Comparison of ENCODE assay signal across 19 cellular contexts in the genomic region with DNA sequence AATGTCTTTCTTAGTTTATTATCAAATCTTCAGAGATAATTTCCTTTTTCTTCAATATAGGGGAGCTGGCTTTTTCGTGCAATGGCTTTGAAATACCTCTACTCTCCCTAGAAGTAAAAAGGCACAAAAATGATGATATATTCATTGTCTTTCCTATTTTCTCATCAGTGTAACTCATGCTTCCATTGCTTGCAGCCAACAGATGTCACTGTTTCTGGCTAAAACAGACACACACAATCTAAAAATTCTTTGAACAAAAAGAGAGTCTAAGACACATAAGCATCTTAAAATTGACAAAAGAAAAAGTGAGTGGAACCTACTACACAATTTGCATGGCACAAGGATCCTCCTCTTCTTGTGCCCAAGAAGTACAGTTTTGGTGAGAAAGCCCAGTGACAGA.
A peak's percentile ranks its signal among the peaks of the same experiment; 100 is the strongest.
DNase-seq lines count a peak whose midpoint lies in the region; ATAC-seq, FAIRE-seq and TF ChIP-seq lines count a peak whose summit lies in the region.
"Had no signal": no experiment of that assay in that cellular context is flagged by ENCODE, and none has a peak within 500 bp of the region (broad histone marks: within the 10 kb centered on the region; RNA-seq: fewer than 3 reads in every experiment).

No MANE protein-coding gene starts in this region.

- H3K4me2 ChIP-seq in A549 (no peak overlapping the region), PC-3 (ENCODE audit: low read length) (no peak overlapping the region), neural cell (ENCODE audit: low read length) (no peak overlapping the region), Karpas-422 (ENCODE audit: low read depth, low read length, poor library complexity, severe bottlenecking) (no peak overlapping the region)

- H3K4me3 ChIP-seq in A549 = no peak overlapping the region
- H3K4me3 ChIP-seq in PC-3 (ENCODE audit: low read length) = no peak overlapping the region
- no peak overlapping the region for H3K4me3 ChIP-seq in neural cell (ENCODE audit: low read length)
- H3K4me3 ChIP-seq in Karpas-422 (ENCODE audit: low read length) = no peak overlapping the region

- H3K27me3 ChIP-seq in PC-3 (ENCODE audit: low read length) = peaks cover 52% of the 10 kb centered on the region; the same call in 1 of the 2 replicates
- H3K27me3 ChIP-seq in neural cell (ENCODE audit: insufficient read depth, low read depth, low read length) = no peaks in the 10 kb centered on the region
- H3K27me3 ChIP-seq in Karpas-422 (ENCODE audit: low read length) = no peaks in the 10 kb centered on the region

- POLR2A ChIA-PET in A549 (lab: Yijun Ruan, JAX) = no interaction called here
- POLR2A ChIA-PET in PC-3 (lab: Charles Lee; ENCODE audit: unreplicated experiment) = no interaction called here

- H3K27ac Mint-ChIP-seq in activated naive CD4-positive, alpha-beta T cell treated with anti-CD3 and anti-CD28 coated beads, Interleukin-2, amount 50 U/mL, for 72 hours = no peak overlapping the region
- H3K27ac Mint-ChIP-seq: CD8-positive, alpha-beta memory T cell; T-cell had no signal

- H3F3A ChIP-seq in PC-3 (ENCODE audit: low read length, unreplicated experiment) (no peaks in the 10 kb centered on the region), neural cell (ENCODE audit: insufficient read depth, low read length, poor library complexity, severe bottlenecking) (no peaks in the 10 kb centered on the region)

- intact Hi-C loops in PC-3 (cut with micrococcal nuclease) = no loop called here

- H3K4me1 ChIP-seq in A549 = no peaks in the 10 kb centered on the region
- no peaks in the 10 kb centered on the region for H3K4me1 ChIP-seq in PC-3 (ENCODE audit: insufficient read depth, low read length)
- H3K4me1 ChIP-seq in Karpas-422 (ENCODE audit: low read length) = no peaks in the 10 kb centered on the region

- DNase-seq in A549 (ENCODE audit: low read depth in 1 of 2, low spot score in 1 of 2) (no peak), GF-D8 (lab: John Stamatoyannopoulos, UW) (peak; percentile 52), PC-3 (peak; percentile 7), GOT3 (lab: John Stamatoyannopoulos, UW) (no peak), GM20000 (ENCODE audit: low spot score) (no peak), Karpas-422 (no peak)
- DNase-seq in activated naive CD4-positive, alpha-beta T cell treated with anti-CD3 and anti-CD28 coated beads, Interleukin-2, amount 50 U/mL, for 72 hours (ENCODE audit: low spot score in 2 of 2) = no peak
- DNase-seq: CD8-positive, alpha-beta memory T cell; IMR-90; NCI-H1092 treated with DMSO at 0.1 percent for 48 hours; NCI-H2029 treated with DMSO at 0.1 percent for 48 hours; NCI-H446 treated with DMSO at 0.1 percent for 48 hours; T-cell had no signal

- H3K9me3 ChIP-seq in A549 = no peaks in the 10 kb centered on the region
- no peaks in the 10 kb centered on the region for H3K9me3 ChIP-seq in PC-3 (ENCODE audit: low read length)
- no peaks in the 10 kb centered on the region for H3K9me3 ChIP-seq in neural cell (ENCODE audit: low read length)
- H3K9me3 ChIP-seq in Karpas-422 (ENCODE audit: low read length) = no peaks in the 10 kb centered on the region

- H3K79me2 ChIP-seq in PC-3 (ENCODE audit: low read length) (no peaks in the 10 kb centered on the region), neural cell (replicated peaks; ENCODE audit: insufficient read depth, low read length) (no peaks in the 10 kb centered on the region), Karpas-422 (ENCODE audit: low read length) (no peaks in the 10 kb centered on the region)

- H3K9ac ChIP-seq in PC-3 (ENCODE audit: low read length) (no peak overlapping the region), neural cell (ENCODE audit: low read length) (no peak overlapping the region), Karpas-422 (ENCODE audit: low read length) (no peak overlapping the region)

- H3K9me3 Mint-ChIP-seq in activated naive CD4-positive, alpha-beta T cell treated with anti-CD3 and anti-CD28 coated beads, Interleukin-2, amount 50 U/mL, for 72 hours = peaks cover 15 to 22% of the 10 kb centered on the region in 2 donors

- WGBS in A549 (ENCODE audit: missing lambda C conversion rate) = 0% methylated on average over 1 of the region's 1 CpG

- CTCF ChIA-PET in A549 (lab: Yijun Ruan, JAX) (no interaction called here), PC-3 (lab: Charles Lee) (no interaction called here)

- H3K36me3 ChIP-seq in PC-3 (ENCODE audit: low read depth, low read length) (no peaks in the 10 kb centered on the region), neural cell (ENCODE audit: insufficient read depth, low read length) (no peaks in the 10 kb centered on the region), Karpas-422 (ENCODE audit: insufficient read depth, low read length) (no peaks in the 10 kb centered on the region)

- ATAC-seq in A549 (no peak), PC-3 (no peak)
- no peak for ATAC-seq in activated naive CD4-positive, alpha-beta T cell treated with anti-CD3 and anti-CD28 coated beads, Interleukin-2, amount 50 U/mL, for 72 hours
- ATAC-seq: Right ventricle myocardium inferior, T-cell had no signal

- H4K20me1 ChIP-seq in PC-3 (ENCODE audit: low read length) (no peaks in the 10 kb centered on the region), neural cell (ENCODE audit: insufficient read depth) (no peaks in the 10 kb centered on the region), Karpas-422 (ENCODE audit: insufficient read depth, low read depth, low read length) (no peaks in the 10 kb centered on the region)

- H3K9me2 ChIP-seq in PC-3 (replicated peaks; ENCODE audit: low read length) = 0 out of 2 replicates have a peak, but pooled peaks cover 4% of the 10 kb centered on the region
- no peaks in the 10 kb centered on the region for H3K9me2 ChIP-seq in neural cell (ENCODE audit: insufficient read depth, low read length)
- 0 out of 2 replicates have a peak, but pooled peaks cover 6% of the 10 kb centered on the region for H3K9me2 ChIP-seq in Karpas-422 (replicated peaks; ENCODE audit: insufficient read depth, low read length)

- TF ChIP-seq CTCF in A549 (IDR thresholded peaks at IDR 0.05) = no peak
- TF ChIP-seq CTCF in PC-3 (conservative IDR thresholded peaks at IDR 0.05; ENCODE audit: low read depth, low read length) = peak; percentile 45; the same call in 1 of the 2 replicates
- peak; percentile 42 for TF ChIP-seq CTCF in neural cell (IDR thresholded peaks at IDR 0.05; ENCODE audit: poor library complexity, severe bottlenecking)
- no peak for TF ChIP-seq CTCF in GM20000 (IDR thresholded peaks at IDR 0.05; ENCODE audit: extremely low read depth, missing control alignments)

- no peak overlapping the region for H3K27ac ChIP-seq in A549
- H3K27ac ChIP-seq in PC-3 (ENCODE audit: low read length) = no peak overlapping the region
- H3K27ac ChIP-seq in neural cell (ENCODE audit: low read length) = no peak overlapping the region
- H3K27ac ChIP-seq in Karpas-422 (ENCODE audit: low read length) = no peak overlapping the region

- no peak for TF ChIP-seq EP300 in A549 (IDR thresholded peaks at IDR 0.05)
- no peak for TF ChIP-seq EP300 in neural cell (conservative IDR thresholded peaks at IDR 0.05; ENCODE audit: poor library complexity, severe bottlenecking)

- no peaks in the 10 kb centered on the region for H3K36me3 Mint-ChIP-seq in activated naive CD4-positive, alpha-beta T cell treated with anti-CD3 and anti-CD28 coated beads, Interleukin-2, amount 50 U/mL, for 72 hours
- H3K36me3 Mint-ChIP-seq: CD8-positive, alpha-beta memory T cell; T-cell had no signal

- TF ChIP-seq POLR2A in A549 (IDR thresholded peaks at IDR 0.05; ENCODE audit: low read length) = no peak

- no TSS peak for BruUV-seq in PC-3 (replicated peaks; lab: Mats Ljungman, UMichigan)

- TF ChIP-seq RAD21 in A549 (conservative IDR thresholded peaks at IDR 0.05 in 1 of 2, IDR thresholded peaks at IDR 0.05 in 1 of 2) (no peak), neural cell (conservative IDR thresholded peaks at IDR 0.05) (no peak)

- H2AFZ ChIP-seq in PC-3 (ENCODE audit: low read length) (no peak overlapping the region), neural cell (ENCODE audit: low read depth, low read length) (no peak overlapping the region), Karpas-422 (ENCODE audit: low read length) (no peak overlapping the region)

- peak; percentile 46 for FAIRE-seq in A549 (lab: Jason Lieb, UNC)
- FAIRE-seq: A204.1, D721Med, H54, RCC 7860 had no signal

TF ChIP-seq in A549, 52 proteins besides CTCF, POLR2A, EP300 and RAD21 (continues in another document):
- TF ChIP-seq MYC (IDR thresholded peaks at IDR 0.05; ENCODE audit: borderline replicate concordance, low read length) (no peak), ZNF302 (CRISPR knock-in tag; IDR thresholded peaks at IDR 0.05) (no peak), NR3C1 (IDR thresholded peaks at IDR 0.05) (no peak)
- TF ChIP-seq, protein P1, sequence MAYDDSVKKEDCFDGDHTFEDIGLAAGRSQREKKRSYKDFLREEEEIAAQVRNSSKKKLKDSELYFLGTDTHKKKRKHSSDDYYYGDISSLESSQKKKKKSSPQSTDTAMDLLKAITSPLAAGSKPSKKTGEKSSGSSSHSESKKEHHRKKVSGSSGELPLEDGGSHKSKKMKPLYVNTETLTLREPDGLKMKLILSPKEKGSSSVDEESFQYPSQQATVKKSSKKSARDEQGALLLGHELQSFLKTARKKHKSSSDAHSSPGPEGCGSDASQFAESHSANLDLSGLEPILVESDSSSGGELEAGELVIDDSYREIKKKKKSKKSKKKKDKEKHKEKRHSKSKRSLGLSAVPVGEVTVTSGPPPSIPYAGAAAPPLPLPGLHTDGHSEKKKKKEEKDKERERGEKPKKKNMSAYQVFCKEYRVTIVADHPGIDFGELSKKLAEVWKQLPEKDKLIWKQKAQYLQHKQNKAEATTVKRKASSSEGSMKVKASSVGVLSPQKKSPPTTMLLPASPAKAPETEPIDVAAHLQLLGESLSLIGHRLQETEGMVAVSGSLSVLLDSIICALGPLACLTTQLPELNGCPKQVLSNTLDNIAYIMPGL (CRISPR knock-in tag; IDR thresholded peaks at IDR 0.05; ENCODE audit: borderline replicate concordance) = no peak

TF ChIP-seq in neural cell, 6 proteins besides CTCF, POLR2A, EP300 and RAD21 (continues in another document):
- TF ChIP-seq MXI1 (conservative IDR thresholded peaks at IDR 0.05; ENCODE audit: poor library complexity, severe bottlenecking) (no peak), SMC3 (conservative IDR thresholded peaks at IDR 0.05; ENCODE audit: poor library complexity) (no peak)

Comparison
In these comparisons a context has a peak if more than half of its experiments do, and no peak if none do; other contexts are left out.
1. DNase-seq: peak in GF-D8 (single experiment) and PC-3 (single experiment); none in A549 (0 of 2), GOT3 (single experiment), GM20000 (single experiment), activated naive CD4-positive, alpha-beta T cell treated with anti-CD3 and anti-CD28 coated beads, Interleukin-2, amount 50 U/mL, for 72 hours (0 of 2) and Karpas-422 (single experiment).
2. CTCF ChIP-seq: peak in PC-3 (single experiment) and neural cell (single experiment); none in A549 (single experiment) and GM20000 (single experiment).